In the genomic region with DNA sequence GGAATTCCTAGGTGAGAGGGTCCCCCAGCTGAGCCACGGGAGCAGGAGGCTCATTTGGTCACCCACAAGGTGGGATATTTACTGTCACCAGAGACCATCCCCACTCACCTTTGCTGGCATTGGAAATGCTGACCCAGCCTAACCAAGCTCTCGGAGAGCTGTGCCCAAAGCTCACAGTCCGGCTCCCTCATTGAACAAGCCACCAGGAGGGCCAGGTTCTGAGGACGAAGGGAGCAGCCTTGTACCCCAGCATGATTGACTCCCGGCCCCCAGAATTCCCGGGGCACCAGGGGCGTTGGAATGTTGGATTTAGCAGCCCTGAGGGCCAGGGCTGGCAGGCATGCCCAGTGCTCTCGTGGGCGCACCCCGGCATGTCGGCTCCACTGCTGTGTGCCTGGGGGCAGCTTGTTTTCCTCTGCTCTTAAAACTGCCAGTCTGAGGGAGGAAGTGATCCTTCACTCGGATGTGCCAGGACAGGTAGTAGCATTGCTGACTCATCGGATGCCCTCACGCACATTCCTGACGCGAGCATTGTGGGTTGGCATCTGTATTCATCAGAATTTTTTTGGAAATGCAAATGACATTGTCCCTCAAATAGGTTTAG, we compare ENCODE assay signal across 15 cellular contexts. TPM values are rescaled to one million over a fixed set of nuclear protein-coding genes. Genes with fewer than 3 reads are reported as not detected.
A peak's percentile ranks its signal among the peaks of the same experiment; 100 is the strongest.
DNase-seq lines count a peak whose midpoint lies in the region; FAIRE-seq and TF ChIP-seq lines count a peak whose summit lies in the region.
"Had no signal": no experiment of that assay in that cellular context is flagged by ENCODE, and none has a peak within 500 bp of the region (broad histone marks: within the 10 kb centered on the region; RNA-seq: fewer than 3 reads in every experiment).

No MANE protein-coding gene starts in this region.

- H3K4me1 ChIP-seq in OCI-LY3 (ENCODE audit: low read length) (peaks cover 19% of the 10 kb centered on the region), H1 (replicated peaks in 1 of 4; ENCODE audit: control insufficient read depth in 3 of 4, insufficient read depth in 4 of 4, low read length in 3 of 4) (peaks cover 0 to 6% (median 3%) of the 10 kb centered on the region in 4 experiments; a peak in 4 of 7 replicates), urinary bladder (ENCODE audit: insufficient read depth) (no peaks in the 10 kb centered on the region), colonic mucosa (no peaks in the 10 kb centered on the region)

- no peak for FAIRE-seq in H1 (lab: Jason Lieb, UNC)
- FAIRE-seq: islet of Langerhans had no signal

- no peak overlapping the region for H3K4me3 Mint-ChIP-seq in activated naive CD4-positive, alpha-beta T cell treated with anti-CD3 and anti-CD28 coated beads, Interleukin-2, amount 10 ng/mL, durations not matched to agents 7 days and 5 days
- H3K4me3 Mint-ChIP-seq: activated CD4-positive, alpha-beta T cell treated with anti-CD3 and anti-CD28 coated beads, Interleukin-2, amount 10 ng/mL, durations not matched to agents 24 days and 14 days; activated naive CD4-positive, alpha-beta T cell treated with anti-CD3 and anti-CD28 coated beads, Interleukin-2, amount 50 U/mL, for 24 hours; natural killer cell treated with Interleukin-12 subunit alpha and Interleukin-12 subunit beta and Interleukin-15 and Interleukin-18, amount 100 ng/mL, for 72 hours; type B pancreatic cell had no signal

- peak overlapping the region; percentile 11; the same call in 1 of the 2 replicates for H4K8ac ChIP-seq in H1 (ENCODE audit: extremely low read depth, insufficient read depth, low read length)

- no peak overlapping the region for H4K91ac ChIP-seq in H1 (replicated peaks; ENCODE audit: insufficient read length, low read length)

- TF ChIP-seq EP300 in H1 (IDR thresholded peaks at IDR 0.05; ENCODE audit: borderline replicate concordance in 1 of 2, low read depth in 2 of 2, low read length in 2 of 2), result no peak

- H3K4ac ChIP-seq in H1 (replicated peaks; ENCODE audit: insufficient read length, low read depth, low read length), result no peak overlapping the region

- peaks cover 9% of the 10 kb centered on the region; the same call in 1 of the 2 replicates for H4K20me1 ChIP-seq in OCI-LY3 (ENCODE audit: insufficient read depth, low read length)
- peaks cover 2 to 3% of the 10 kb centered on the region in 2 experiments for H4K20me1 ChIP-seq in H1 (replicated peaks in 1 of 2; ENCODE audit: control insufficient read depth in 1 of 2, insufficient read depth in 2 of 2, low read length in 2 of 2)

- H3K27ac Mint-ChIP-seq in activated naive CD4-positive, alpha-beta T cell treated with anti-CD3 and anti-CD28 coated beads, Interleukin-2, amount 10 ng/mL, durations not matched to agents 7 days and 5 days, result no peak overlapping the region
- H3K27ac Mint-ChIP-seq: activated CD4-positive, alpha-beta T cell treated with anti-CD3 and anti-CD28 coated beads, Interleukin-2, amount 10 ng/mL, durations not matched to agents 24 days and 14 days; activated naive CD4-positive, alpha-beta T cell treated with anti-CD3 and anti-CD28 coated beads, Interleukin-2, amount 50 U/mL, for 24 hours; type B pancreatic cell had no signal

- H3K4me1 Mint-ChIP-seq in activated naive CD4-positive, alpha-beta T cell treated with anti-CD3 and anti-CD28 coated beads, Interleukin-2, amount 10 ng/mL, durations not matched to agents 7 days and 5 days, result peaks cover 11% of the 10 kb centered on the region
- H3K4me1 Mint-ChIP-seq: activated naive CD4-positive, alpha-beta T cell treated with anti-CD3 and anti-CD28 coated beads, Interleukin-2, amount 50 U/mL, for 24 hours had no signal

- POLR2A ChIA-PET in H1 (lab: Charles Lee; ENCODE audit: partially characterized antibody), result interaction anchor here (1.7 kb wide), 1 partner anchor 22 kb away, joined by 5 read pairs; no protein-coding TSS in a partner anchor

- H3K27me3 Mint-ChIP-seq in activated naive CD4-positive, alpha-beta T cell treated with anti-CD3 and anti-CD28 coated beads, Interleukin-2, amount 10 ng/mL, durations not matched to agents 7 days and 5 days, result peaks cover 11% of the 10 kb centered on the region
- H3K27me3 Mint-ChIP-seq: natural killer cell treated with Interleukin-12 subunit alpha and Interleukin-12 subunit beta and Interleukin-15 and Interleukin-18, amount 100 ng/mL, for 72 hours; type B pancreatic cell had no signal

- H3K18ac ChIP-seq in H1 (ENCODE audit: extremely low read depth, low read length), result no peak overlapping the region; the same call in 1 of the 2 replicates

- intact Hi-C loops in colonic mucosa (cut with DNase I), result no loop called here

- H3K9me3 ChIP-seq in OCI-LY3 (ENCODE audit: insufficient read depth, low read length) (no peaks in the 10 kb centered on the region), H1 (ENCODE audit: insufficient read depth in 2 of 2, low read depth in 1 of 2, low read length in 1 of 2) (no peaks in the 10 kb centered on the region), colonic mucosa (no peaks in the 10 kb centered on the region)

- H3K79me2 ChIP-seq in OCI-LY3 (ENCODE audit: low read length) (peaks cover 14% of the 10 kb centered on the region), H1 (ENCODE audit: control insufficient read depth in 1 of 2, insufficient read depth in 2 of 2, low read length in 2 of 2) (0 out of 4 replicates have a peak, but pooled peaks cover 0 to 2% of the 10 kb centered on the region in 2 experiments)

- H3K79me1 ChIP-seq in H1 (ENCODE audit: low read depth, low read length), result peaks cover 9% of the 10 kb centered on the region; the same call in 1 of the 2 replicates

- H3K27ac ChIP-seq in OCI-LY3 (ENCODE audit: low read length) (no peak overlapping the region), H1 (ENCODE audit: low read depth, low read length) (peak overlapping the region; percentile 54; the same call in 1 of the 2 replicates), urinary bladder (ENCODE audit: low read depth) (peak overlapping the region; percentile 13), colonic mucosa (no peak overlapping the region)

- no peak overlapping the region for H3K4me3 ChIP-seq in OCI-LY3 (ENCODE audit: low read length)
- H3K4me3 ChIP-seq in H1 (ENCODE audit: extremely low read depth in 1 of 4, insufficient read depth in 2 of 4, low read depth in 3 of 4, low read length in 4 of 4), result no peak overlapping the region
- H3K4me3 ChIP-seq in urinary bladder (ENCODE audit: low read depth, low read length), result no peak overlapping the region
- no peak overlapping the region for H3K4me3 ChIP-seq in colonic mucosa

- no peak overlapping the region for H2BK12ac ChIP-seq in H1 (ENCODE audit: low read depth, low read length)

- H3K23me2 ChIP-seq in H1 (ENCODE audit: low read depth, low read length), result no peaks in the 10 kb centered on the region

- H3K4me2 ChIP-seq in OCI-LY3 (ENCODE audit: low read length) (peak overlapping the region; percentile 39), H1 (ENCODE audit: insufficient read depth in 1 of 2, low read depth in 2 of 2, low read length in 2 of 2) (no peak overlapping the region; a peak in 1 of 4 replicates)

- H3K36me3 Mint-ChIP-seq in activated naive CD4-positive, alpha-beta T cell treated with anti-CD3 and anti-CD28 coated beads, Interleukin-2, amount 10 ng/mL, durations not matched to agents 7 days and 5 days, result no peaks in the 10 kb centered on the region
- H3K36me3 Mint-ChIP-seq: activated naive CD4-positive, alpha-beta T cell treated with anti-CD3 and anti-CD28 coated beads, Interleukin-2, amount 50 U/mL, for 24 hours; natural killer cell treated with Interleukin-12 subunit alpha and Interleukin-12 subunit beta and Interleukin-15 and Interleukin-18, amount 100 ng/mL, for 72 hours had no signal

- DNase-seq in activated naive CD4-positive, alpha-beta T cell treated with anti-CD3 and anti-CD28 coated beads, Interleukin-2, amount 10 ng/mL, durations not matched to agents 7 days and 5 days, result peak; percentile 33
- DNase-seq in activated naive CD4-positive, alpha-beta T cell treated with Interleukin-2 at 50 U/mL for 16 hours, result no peak
- no peak for DNase-seq in H1 (ENCODE audit: low read depth in 1 of 2, low spot score in 2 of 2)
- DNase-seq in stimulated activated naive CD4-positive, alpha-beta T cell treated with Interleukin-2 at 50 U/mL for 16 hours (lab: John Stamatoyannopoulos, UW), result no peak
- DNase-seq in colonic mucosa, result no peak
- DNase-seq in GM20000 (ENCODE audit: low spot score), result no peak
- DNase-seq: activated CD4-positive, alpha-beta T cell treated with anti-CD3 and anti-CD28 coated beads, Interleukin-2, amount 10 ng/mL, durations not matched to agents 24 days and 14 days; cerebellar nuclear complex; NCI-H526 had no signal

- H3K36me3 ChIP-seq in OCI-LY3 (replicated peaks; ENCODE audit: low read depth, low read length) (peaks cover 8% of the 10 kb centered on the region), H1 (ENCODE audit: control insufficient read depth in 2 of 4, insufficient read depth in 4 of 4, low read length in 3 of 4) (no peaks in the 10 kb centered on the region), urinary bladder (ENCODE audit: insufficient read depth) (peaks cover 2% of the 10 kb centered on the region), colonic mucosa (no peaks in the 10 kb centered on the region)

- H2BK15ac ChIP-seq in H1 (ENCODE audit: low read length), result no peak overlapping the region; the same call in 1 of the 2 replicates

- no peak overlapping the region for H2BK20ac ChIP-seq in H1 (ENCODE audit: low read length)

- CTCF ChIA-PET in activated naive CD4-positive, alpha-beta T cell treated with anti-CD3 and anti-CD28 coated beads, Interleukin-2, amount 10 ng/mL, durations not matched to agents 7 days and 5 days (lab: Charles Lee), result interaction anchor here (2.4 kb wide), 1 partner anchor 88 kb away, joined by 7 read pairs; no protein-coding TSS in a partner anchor
- CTCF ChIA-PET in H1 (lab: Charles Lee; ENCODE audit: partially characterized antibody), result interaction anchor here (0.7 to 1.5 kb wide), 2 partner anchors 9 to 37 kb away, joined by 3 to 6 read pairs; no protein-coding TSS in a partner anchor

- no peak for TF ChIP-seq CTCF in OCI-LY3 (IDR thresholded peaks at IDR 0.05; ENCODE audit: low read depth, low read length)
- no peak for TF ChIP-seq CTCF in H1 (IDR thresholded peaks at IDR 0.05; ENCODE audit: control extremely low read depth in 1 of 3, insufficient read depth in 1 of 3, low read depth in 1 of 3, low read length in 3 of 3)
- TF ChIP-seq CTCF in colonic mucosa (IDR thresholded peaks at IDR 0.05), result no peak
- TF ChIP-seq CTCF in GM20000 (IDR thresholded peaks at IDR 0.05; ENCODE audit: extremely low read depth, missing control alignments), result no peak

- H3K9me3 Mint-ChIP-seq in activated naive CD4-positive, alpha-beta T cell treated with anti-CD3 and anti-CD28 coated beads, Interleukin-2, amount 10 ng/mL, durations not matched to agents 7 days and 5 days, result no peaks in the 10 kb centered on the region
- H3K9me3 Mint-ChIP-seq: activated naive CD4-positive, alpha-beta T cell treated with anti-CD3 and anti-CD28 coated beads, Interleukin-2, amount 50 U/mL, for 24 hours; natural killer cell treated with Interleukin-12 subunit alpha and Interleukin-12 subunit beta and Interleukin-15 and Interleukin-18, amount 100 ng/mL, for 72 hours; type B pancreatic cell had no signal

- no peak for TF ChIP-seq POLR2A in H1 (IDR thresholded peaks at IDR 0.05; ENCODE audit: control extremely low read depth in 1 of 2, low read depth in 2 of 2, low read length in 2 of 2)

- H3K27me3 ChIP-seq in OCI-LY3 (ENCODE audit: low read depth, low read length) (no peaks in the 10 kb centered on the region), H1 (replicated peaks in 1 of 4; ENCODE audit: control insufficient read depth in 3 of 4, extremely low read depth in 1 of 4, insufficient read depth in 3 of 4, low read length in 3 of 4) (no peaks in the 10 kb centered on the region), colonic mucosa (no peaks in the 10 kb centered on the region)

- no peak overlapping the region for H3K23ac ChIP-seq in H1 (ENCODE audit: insufficient read length)

- no peak overlapping the region for H3K9ac ChIP-seq in OCI-LY3 (ENCODE audit: low read length)
- H3K9ac ChIP-seq in H1 (replicated peaks in 1 of 4; ENCODE audit: extremely low read depth in 1 of 4, low read depth in 3 of 4, low read length in 3 of 4), result peak overlapping the region in 1 of 4 experiments; percentile 21; a peak in 1 of 7 replicates
- H3K9ac ChIP-seq in colonic mucosa (ENCODE audit: low read depth in 2 of 2, low read length in 2 of 2), result no peak overlapping the region

- H2AK5ac ChIP-seq in H1 (ENCODE audit: low read depth, low read length), result peak overlapping the region; percentile 70; the same call in 1 of the 2 replicates

- peak overlapping the region; percentile 60; the same call in 1 of the 2 replicates for H2BK5ac ChIP-seq in H1 (ENCODE audit: low read depth, low read length)

- 83% methylated on average over 16 of the region's 16 CpGs; no CpG with 5 or more reads in 1 of the 2 experiments for WGBS in H1 (ENCODE audit: extremely low coverage in 1 of 2, insufficient coverage in 1 of 2, insufficient read length in 1 of 2, insufficient replicate concordance in 2 of 2, low coverage in 1 of 2, low lambda C conversion rate in 2 of 2, missing lambda C conversion rate in 1 of 2), 2 experiments
- 83% methylated on average over 16 of the region's 16 CpGs for WGBS in urinary bladder

- no peak overlapping the region for H2BK120ac ChIP-seq in H1 (replicated peaks; ENCODE audit: low read depth, low read length)

- no peak overlapping the region for H3K14ac ChIP-seq in H1 (ENCODE audit: insufficient read length)

- TF ChIP-seq RAD21 in H1 (IDR thresholded peaks at IDR 0.05 in 1 of 2, conservative IDR thresholded peaks at IDR 0.05 in 1 of 2; ENCODE audit: low read depth in 2 of 2, low read length in 2 of 2), result no peak

- H4K5ac ChIP-seq in H1 (ENCODE audit: insufficient read length, low read depth, low read length), result no peak overlapping the region

- no peak overlapping the region for H3K56ac ChIP-seq in H1 (replicated peaks; ENCODE audit: insufficient read length, low read depth, low read length)

- H2AFZ ChIP-seq in OCI-LY3 (ENCODE audit: low read depth, low read length), result no peak overlapping the region
- H2AFZ ChIP-seq in H1 (ENCODE audit: low read length), result no peak overlapping the region

RNA-seq across cellular contexts. Expression of a gene that starts 23.3 kb away (rescaled TPM):
- total RNA-seq in H1 (2021; fragmentation: NEBNext Ultra II Directional; extraction: Animal tissue kit (Norgen Biotek cat#: 25700)), result 39.8 and 41.5 TPM in 2 replicates
- 8.3 and 13.3 TPM in 2 replicates for polyA plus RNA-seq in H1 (2011; rRNA removed)
- polyA plus RNA-seq in H1 (2011; cell fraction: cytosol; rRNA removed), result 11.5 TPM
- 16.9 TPM for polyA plus RNA-seq in H1 (2011; cell fraction: nucleus; rRNA removed)
- 20.3 to 37.3 TPM (median 30.6 TPM) in 4 replicates for polyA plus RNA-seq in H1 (2012, experiment 1 of 2)
- polyA plus RNA-seq in H1 (2012, experiment 2 of 2), result 19.9 TPM
- polyA plus RNA-seq in H1 (2013, experiment 1 of 2), result 21.5 TPM
- 22.1 TPM for polyA plus RNA-seq in H1 (2013, experiment 2 of 2)
- polyA minus RNA-seq in H1 (2011; rRNA and poly(A)+ RNA removed), result 12.5 and 16.1 TPM in 2 replicates
- polyA minus RNA-seq in H1 (2011; cell fraction: cytosol; rRNA and poly(A)+ RNA removed), result 21.2 TPM
- 16.3 TPM for polyA minus RNA-seq in H1 (2011; cell fraction: nucleus; rRNA and poly(A)+ RNA removed)
- 19.9 TPM for total RNA-seq in urinary bladder
- polyA plus RNA-seq in urinary bladder, result 19.7 TPM
- total RNA-seq in colonic mucosa, result 10 to 100 TPM; 77.8 to 81.6 TPM

RNA-seq across cellular contexts. Expression of a gene that starts 58.3 kb away (rescaled TPM):
- total RNA-seq in H1 (2021; fragmentation: NEBNext Ultra II Directional; extraction: Animal tissue kit (Norgen Biotek cat#: 25700)), result 85.4 and 90.5 TPM in 2 replicates
- polyA plus RNA-seq in H1 (2011; rRNA removed), result 40.8 and 52.9 TPM in 2 replicates
- polyA plus RNA-seq in H1 (2011; cell fraction: cytosol; rRNA removed), result 67.0 TPM
- 43.8 TPM for polyA plus RNA-seq in H1 (2011; cell fraction: nucleus; rRNA removed)
- polyA plus RNA-seq in H1 (2012, experiment 1 of 2), result 77.2 to 107 TPM (median 93.2 TPM) in 4 replicates
- 90.7 TPM for polyA plus RNA-seq in H1 (2012, experiment 2 of 2)
- 49.5 TPM for polyA plus RNA-seq in H1 (2013, experiment 1 of 2)
- 51.4 TPM for polyA plus RNA-seq in H1 (2013, experiment 2 of 2)
- polyA minus RNA-seq in H1 (2011; rRNA and poly(A)+ RNA removed), result 98.1 and 103 TPM in 2 replicates
- 54.5 TPM for polyA minus RNA-seq in H1 (2011; cell fraction: cytosol; rRNA and poly(A)+ RNA removed)
- polyA minus RNA-seq in H1 (2011; cell fraction: nucleus; rRNA and poly(A)+ RNA removed), result 37.1 TPM
- total RNA-seq in urinary bladder, result 19.5 TPM
- polyA plus RNA-seq in urinary bladder, result 22.4 TPM
- 10 to 100 TPM; 18.5 to 43.8 TPM for total RNA-seq in colonic mucosa

Comparison
In these comparisons a context has a peak if more than half of its experiments do, and no peak if none do; other contexts are left out.
1. H3K27ac ChIP-seq: peak in H1 (single experiment) and urinary bladder (single experiment); none in OCI-LY3 (single experiment) and colonic mucosa (single experiment).